10 cellular contexts compared by ENCODE assay signal in the genomic region with DNA sequence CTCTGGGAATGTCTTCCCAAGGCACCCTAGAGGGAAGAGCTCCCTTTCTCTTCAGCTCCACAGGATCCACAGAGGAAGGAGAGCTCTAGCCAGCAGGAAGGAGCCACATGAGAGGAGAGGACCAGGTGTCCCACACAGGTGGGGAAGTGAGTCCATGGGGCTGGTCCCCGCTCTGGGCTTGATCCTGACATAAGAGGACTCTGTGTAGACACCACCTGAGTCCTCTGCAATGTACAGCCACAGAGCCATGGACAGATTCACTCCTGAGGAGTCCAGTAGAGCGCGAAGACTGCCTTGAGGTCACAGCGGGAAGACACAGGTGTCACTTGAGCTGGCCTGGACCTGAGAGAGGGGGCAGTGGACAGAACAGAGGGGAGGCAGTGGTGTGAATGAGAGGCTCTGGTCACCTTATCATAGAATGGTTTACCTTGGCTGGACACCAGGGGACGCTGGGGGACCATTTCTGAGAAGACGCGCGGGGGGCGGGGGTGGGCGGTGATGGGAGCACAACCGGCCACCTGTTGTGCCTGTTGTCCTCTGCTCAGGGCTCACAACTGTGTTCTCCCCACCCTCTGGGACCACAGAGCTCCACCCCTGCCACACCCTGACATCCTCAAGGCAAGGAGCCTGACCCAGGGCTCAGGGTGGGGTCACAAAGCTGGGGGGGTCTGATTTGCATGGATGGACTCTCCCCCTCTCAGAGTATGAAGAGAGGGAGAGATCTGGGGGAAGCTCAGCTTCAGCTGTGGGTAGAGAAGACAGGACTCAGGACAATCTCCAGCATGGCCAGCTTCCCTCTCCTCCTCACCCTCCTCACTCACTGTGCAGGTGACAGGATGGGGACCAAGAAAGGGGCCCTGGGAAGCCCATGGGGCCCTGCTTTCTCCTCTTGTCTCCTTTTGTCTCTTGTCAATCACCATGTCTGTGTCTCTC.
A peak's percentile ranks its signal among the peaks of the same experiment; 100 is the strongest.
DNase-seq lines count a peak whose midpoint lies in the region; ATAC-seq, FAIRE-seq and TF ChIP-seq lines count a peak whose summit lies in the region.
"Had no signal": no experiment of that assay in that cellular context is flagged by ENCODE, and none has a peak within 500 bp of the region (broad histone marks: within the 10 kb centered on the region; RNA-seq: fewer than 3 reads in every experiment).

No MANE protein-coding gene starts in this region.

- ATAC-seq in left ventricle myocardium superior = peak; percentile 15
- ATAC-seq in Right ventricle myocardium superior (ENCODE audit: poor library complexity) = no peak
- ATAC-seq in HG03025 (IDR thresholded peaks at IDR 0.05; ENCODE audit: low FRiP score, unreplicated experiment) = no peak
- ATAC-seq in GM21717 (IDR thresholded peaks at IDR 0.05; ENCODE audit: unreplicated experiment) = no peak

- H3K9me3 Mint-ChIP-seq in glutamatergic neuron (ENCODE audit: unreplicated experiment) = peaks cover 4% of the 10 kb centered on the region

- peak; percentile 34 for TF ChIP-seq CTCF in glutamatergic neuron (IDR thresholded peaks at IDR 0.05; ENCODE audit: partially characterized antibody, unreplicated experiment)

- DNase-seq in left ventricle myocardium superior (no peak), Right ventricle myocardium superior (no peak), NCI-H82 (lab: John Stamatoyannopoulos, UW) (peak; percentile 82), glutamatergic neuron (peak; percentile 58), urothelium cell line (ENCODE audit: low spot score) (no peak), cerebellar cortex (ENCODE audit: low spot score) (no peak)
- DNase-seq: CD4-positive, CD25-positive, alpha-beta regulatory T cell; NCI-H2081 treated with DMSO at 0.1 percent for 48 hours had no signal

- H3K4me1 Mint-ChIP-seq in glutamatergic neuron (ENCODE audit: low read depth, unreplicated experiment) = no peaks in the 10 kb centered on the region

- no peak overlapping the region for H3K27ac Mint-ChIP-seq in glutamatergic neuron (ENCODE audit: unreplicated experiment)
- H3K27ac Mint-ChIP-seq: CD4-positive, CD25-positive, alpha-beta regulatory T cell had no signal

- peaks cover 8% of the 10 kb centered on the region for H3K27me3 Mint-ChIP-seq in glutamatergic neuron (ENCODE audit: unreplicated experiment)

- H3K4me3 Mint-ChIP-seq in glutamatergic neuron (ENCODE audit: unreplicated experiment) = no peak overlapping the region
- H3K4me3 Mint-ChIP-seq: CD4-positive, CD25-positive, alpha-beta regulatory T cell had no signal

- peak; percentile 69 for FAIRE-seq in urothelium cell line (lab: Jason Lieb, UNC)

- intact Hi-C loops in left ventricle myocardium superior (cut with micrococcal nuclease) = no loop called here
- intact Hi-C loops in Right ventricle myocardium superior (cut with DNase I) = no loop called here

- H3K36me3 Mint-ChIP-seq in glutamatergic neuron (ENCODE audit: unreplicated experiment) = peaks cover 6% of the 10 kb centered on the region
- H3K36me3 Mint-ChIP-seq: CD4-positive, CD25-positive, alpha-beta regulatory T cell had no signal

Comparison
In these comparisons a context has a peak if more than half of its experiments do, and no peak if none do; other contexts are left out.
1. DNase-seq: peak in NCI-H82 (single experiment) and glutamatergic neuron (single experiment); none in left ventricle myocardium superior (single experiment), Right ventricle myocardium superior (single experiment), urothelium cell line (single experiment) and cerebellar cortex (single experiment).